21 cellular contexts compared by ENCODE assay signal in the genomic region with DNA sequence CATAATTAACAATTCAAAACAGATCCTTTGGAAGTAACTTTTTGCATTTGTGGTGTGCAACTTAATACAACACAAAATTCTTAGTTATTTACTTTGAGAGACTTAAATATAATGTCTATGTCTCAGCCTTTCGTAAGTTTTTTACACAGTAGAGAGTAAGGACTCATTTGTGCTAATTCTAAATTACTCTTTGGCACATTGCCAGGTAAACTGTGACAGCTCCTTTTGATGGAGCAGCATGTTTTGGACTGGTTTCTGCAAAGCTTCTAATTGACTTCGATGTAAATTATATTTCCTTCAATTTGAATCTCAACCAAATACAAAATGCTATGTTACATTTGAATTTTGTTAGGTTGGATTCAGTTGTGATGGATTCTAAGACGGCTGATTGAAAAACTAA.
"Had no signal": no experiment of that assay in that cellular context is flagged by ENCODE, and none has a peak within 500 bp of the region (broad histone marks: within the 10 kb centered on the region; RNA-seq: fewer than 3 reads in every experiment).

No MANE protein-coding gene starts in this region.

- H3K9me3 ChIP-seq: SK-N-SH had no signal

- FAIRE-seq: HTR-8/SVneo had no signal

- H3K4me2 ChIP-seq: SK-N-SH had no signal

- DNase-seq: Karpas-422, KG1, MM.1S, NCI-H1048, NCI-H146, NCI-H1694 treated with DMSO at 0.1 percent for 48 hours, NCI-H1930, NCI-H2081, NCI-H2227 treated with DMSO at 0.1 percent for 48 hours, NCI-H524, NCI-H526 treated with DMSO at 0.1 percent for 48 hours, NCI-H774, PC-3, SHP77, SK-N-SH, SW 1271, T-cell had no signal

- H3K9ac ChIP-seq: SK-N-SH had no signal

- H3K27ac ChIP-seq: HL-60, RWPE1 had no signal

- ATAC-seq: Panc1, PC-3, T-cell had no signal
